ENCODE assay signal across 8 cellular contexts in genomic region chr12:98532687-98533304, GRCh38. TPM values are rescaled to one million over a fixed set of nuclear protein-coding genes. Genes with fewer than 3 reads are reported as not detected.
DNase-seq lines count a peak whose midpoint lies in the region; ATAC-seq and TF ChIP-seq lines count a peak whose summit lies in the region.

No MANE protein-coding gene starts in this region.

- no peak overlapping the region for H3K4me3 ChIP-seq in trophoblast cell (ENCODE audit: low read depth, low read length)

- no peak overlapping the region for H3K9ac ChIP-seq in trophoblast cell (ENCODE audit: low read length)

- H4K12ac ChIP-seq in trophoblast cell (ENCODE audit: low read depth, low read length) = no peak overlapping the region

- no peaks in the 10 kb centered on the region for H3K4me1 Mint-ChIP-seq in HFFc6 (ENCODE audit: low read depth)
- H3K4me1 Mint-ChIP-seq in endothelial cell (ENCODE audit: unreplicated experiment) = peaks cover 4% of the 10 kb centered on the region

- no peak overlapping the region for H2BK5ac ChIP-seq in trophoblast cell (ENCODE audit: low read depth, low read length, poor library complexity)

- H3K9me3 Mint-ChIP-seq in HFFc6 = no peaks in the 10 kb centered on the region
- no peaks in the 10 kb centered on the region for H3K9me3 Mint-ChIP-seq in endothelial cell (ENCODE audit: unreplicated experiment)

- no CpG with 5 or more reads among the region's 4 CpGs for WGBS in trophoblast cell (ENCODE audit: extremely low coverage, insufficient coverage, insufficient read length)

- no peaks in the 10 kb centered on the region; the same call in 1 of the 2 replicates for H3K36me3 Mint-ChIP-seq in HFFc6 (ENCODE audit: low read depth)
- peaks cover 10% of the 10 kb centered on the region for H3K36me3 Mint-ChIP-seq in endothelial cell (ENCODE audit: low read depth, unreplicated experiment)

- no peaks in the 10 kb centered on the region for H3K79me1 ChIP-seq in trophoblast cell (ENCODE audit: low read length)

- no peak overlapping the region for H2AFZ ChIP-seq in trophoblast cell (ENCODE audit: insufficient read depth, low read length, poor library complexity)

- H3K27me3 ChIP-seq in trophoblast cell (ENCODE audit: insufficient read depth, low read length) = no peaks in the 10 kb centered on the region

- H3K27ac Mint-ChIP-seq in HFFc6 (no peak overlapping the region), endothelial cell (ENCODE audit: unreplicated experiment) (no peak overlapping the region)

- H3K79me2 ChIP-seq in trophoblast cell (ENCODE audit: control insufficient read depth, insufficient read depth, low read length, poor library complexity) = no peaks in the 10 kb centered on the region

- no peak overlapping the region for H3K23ac ChIP-seq in trophoblast cell (ENCODE audit: low read length)

- H3K4me3 Mint-ChIP-seq in HFFc6 = no peak overlapping the region
- H3K4me3 Mint-ChIP-seq in endothelial cell (ENCODE audit: unreplicated experiment) = no peak overlapping the region

- H3K4ac ChIP-seq in trophoblast cell (ENCODE audit: low read depth, low read length) = no peak overlapping the region

- TF ChIP-seq CTCF in HFFc6 (IDR thresholded peaks at IDR 0.05) (peak; percentile 91), endothelial cell (IDR thresholded peaks at IDR 0.05; ENCODE audit: unreplicated experiment) (peak; percentile 97)

- DNase-seq in NCI-H187 (lab: John Stamatoyannopoulos, UW) = peak; percentile 8 to 16
- no peak for DNase-seq in NCI-H187 treated with DMSO at 0.1 percent for 48 hours (lab: John Stamatoyannopoulos, UW)
- DNase-seq in HFFc6 = peak; percentile 71
- DNase-seq in RKO (ENCODE audit: low spot score) = peak; percentile 83
- DNase-seq in endothelial cell (ENCODE audit: low spot score) = peak; percentile 47
- peak; percentile 28 to 84 for DNase-seq in trophoblast cell
- DNase-seq in stimulated activated CD4-positive, alpha-beta T cell treated with anti-CD3 and anti-CD28 coated beads, Interleukin-15, amount 100 ng/mL, for 24 hours = no peak

- no peak overlapping the region for H3K14ac ChIP-seq in trophoblast cell (ENCODE audit: low read length)

- H3K18ac ChIP-seq in trophoblast cell (ENCODE audit: low read length) = no peak overlapping the region

- peaks cover 18 to 22% of the 10 kb centered on the region in 2 experiments for H3K36me3 ChIP-seq in trophoblast cell (ENCODE audit: control insufficient read depth in 1 of 2, insufficient read depth in 2 of 2, low read length in 2 of 2)

- no peak overlapping the region for H3K27ac ChIP-seq in trophoblast cell (ENCODE audit: low read depth, low read length)

- ATAC-seq in HG03565 (IDR thresholded peaks at IDR 0.05; ENCODE audit: unreplicated experiment) = no peak

- no peak overlapping the region for H2BK120ac ChIP-seq in trophoblast cell (ENCODE audit: insufficient read depth, low read length, poor library complexity)

- no peak overlapping the region for H2BK12ac ChIP-seq in trophoblast cell (ENCODE audit: low read length)

- H3K4me2 ChIP-seq in trophoblast cell (ENCODE audit: low read length) = no peak overlapping the region

- H3K27me3 Mint-ChIP-seq in HFFc6 (ENCODE audit: insufficient read depth) (no peaks in the 10 kb centered on the region), endothelial cell (ENCODE audit: unreplicated experiment) (no peaks in the 10 kb centered on the region)

- H2AK5ac ChIP-seq in trophoblast cell (ENCODE audit: low read length) = no peak overlapping the region

- H4K91ac ChIP-seq in trophoblast cell (ENCODE audit: low read depth, low read length) = no peak overlapping the region

- H3K4me1 ChIP-seq in trophoblast cell (ENCODE audit: control insufficient read depth in 1 of 2, insufficient read depth in 2 of 2, low read length in 2 of 2) = no peaks in the 10 kb centered on the region

- H4K8ac ChIP-seq in trophoblast cell (ENCODE audit: low read depth, low read length) = no peak overlapping the region

- no peaks in the 10 kb centered on the region for H3K9me3 ChIP-seq in trophoblast cell (ENCODE audit: insufficient read depth, low read depth, low read length)

RNA-seq across cellular contexts. Expression of gene TMPO, which starts 17.4 kb away (rescaled TPM):
- 100 to 1,000 TPM in 1 of 6 experiments, 10 to 100 TPM in 5; 48.4 to 112 (median 98.2) TPM for total RNA-seq in HFFc6 (2021; fragmentation: NEBNext Ultra II Directional; extraction: Animal tissue kit (Norgen Biotek cat#: 25700))
- 125 TPM for total RNA-seq in endothelial cell (ENCODE audit: unreplicated experiment)
- polyA plus RNA-seq in trophoblast cell (2013) = 64.6 and 66.7 TPM in 2 replicates

Comparison
In these comparisons a context has a peak if more than half of its experiments do, and no peak if none do; other contexts are left out.
1. DNase-seq: peak in NCI-H187 (2 of 2), HFFc6 (single experiment), RKO (single experiment), endothelial cell (single experiment) and trophoblast cell (2 of 2); none in NCI-H187 treated with DMSO at 0.1 percent for 48 hours (single experiment) and stimulated activated CD4-positive, alpha-beta T cell treated with anti-CD3 and anti-CD28 coated beads, Interleukin-15, amount 100 ng/mL, for 24 hours (single experiment).